In genomic region chr9:121440265-121440664, GRCh38 we compare ENCODE assay signal across 11 cellular contexts. TPM values are rescaled to one million over a fixed set of nuclear protein-coding genes. Genes with fewer than 3 reads are reported as not detected.
DNase-seq lines count a peak whose midpoint lies in the region; ATAC-seq and TF ChIP-seq lines count a peak whose summit lies in the region.
"Had no signal": no experiment of that assay in that cellular context is flagged by ENCODE, and none has a peak within 500 bp of the region (broad histone marks: within the 10 kb centered on the region; RNA-seq: fewer than 3 reads in every experiment).

No MANE protein-coding gene starts in this region.

- no peak for TF ChIP-seq POLR2A in tibial nerve (IDR thresholded peaks at IDR 0.05)

- TF ChIP-seq EP300 in tibial nerve (IDR thresholded peaks at IDR 0.05): no peak

- peak; percentile 34 for DNase-seq in HCEC 1CT
- peak; percentile 70 for DNase-seq in RKO (ENCODE audit: low spot score)
- peak; percentile 48 for DNase-seq in fibroblast of pulmonary artery (ENCODE audit: low read depth)
- no peak for DNase-seq in sciatic nerve (ENCODE audit: low spot score)
- no peak for DNase-seq in NCI-H1930 (lab: John Stamatoyannopoulos, UW)
- no peak for DNase-seq in COLO668 (lab: John Stamatoyannopoulos, UW; ENCODE audit: unreplicated experiment)
- no peak for DNase-seq in SIG-M5 (lab: John Stamatoyannopoulos, UW)
- no peak for DNase-seq in tibial nerve (ENCODE audit: low spot score in 2 of 2)
- DNase-seq: dorsolateral prefrontal cortex, mucosa of descending colon, NCI-H1694 treated with DMSO at 0.1 percent for 48 hours had no signal

- peak; percentile 85 for ATAC-seq in sciatic nerve
- ATAC-seq: mucosa of descending colon had no signal

- 43 to 44% methylated on average over 7 of the region's 7 CpGs for WGBS in tibial nerve, 2 donors

- H3K4me3 ChIP-seq in fibroblast of pulmonary artery (replicated peaks; ENCODE audit: low read depth, low read length) (no peak overlapping the region), tibial nerve (no peak overlapping the region)
- H3K4me3 ChIP-seq: dorsolateral prefrontal cortex, mucosa of descending colon had no signal

- H3K4me1 ChIP-seq in tibial nerve: no peaks in the 10 kb centered on the region

- no peaks in the 10 kb centered on the region for H3K36me3 ChIP-seq in tibial nerve

- no peaks in the 10 kb centered on the region for H3K9me3 ChIP-seq in tibial nerve
- H3K9me3 ChIP-seq: mucosa of descending colon had no signal

- H3K27ac ChIP-seq in tibial nerve: no peak overlapping the region
- H3K27ac ChIP-seq: dorsolateral prefrontal cortex had no signal

- TF ChIP-seq CTCF in fibroblast of pulmonary artery (IDR thresholded peaks at IDR 0.05; ENCODE audit: low read length, missing control alignments) (peak; percentile 44), tibial nerve (IDR thresholded peaks at IDR 0.05) (peak in 2 of 5 experiments; percentile 6 to 17)

- intact Hi-C loops in sciatic nerve (cut with DNase I): no loop called here

- no peaks in the 10 kb centered on the region for H3K27me3 ChIP-seq in tibial nerve
- H3K27me3 ChIP-seq: dorsolateral prefrontal cortex had no signal

RNA-seq across cellular contexts. Expression of gene GGTA1, which starts 59.4 kb away (rescaled TPM):
- total RNA-seq in sciatic nerve (16.0 TPM), tibial nerve (10 to 100 TPM in 2 of 4 donors, 1 to 10 TPM in 2; 6.5 to 15.5 (median 10.3) TPM)

Comparison
In these comparisons a context has a peak if more than half of its experiments do, and no peak if none do; other contexts are left out.
1. DNase-seq: peak in HCEC 1CT (single experiment), RKO (single experiment) and fibroblast of pulmonary artery (single experiment); none in sciatic nerve (single experiment), NCI-H1930 (0 of 2), COLO668 (single experiment), SIG-M5 (single experiment) and tibial nerve (0 of 2).